ENCODE assay signal across 1 cellular context in genomic region chr19:46787040-46787330, GRCh38.
TF ChIP-seq lines count a peak whose summit lies in the region.

No MANE protein-coding gene starts in this region.

TF ChIP-seq in H1, 55 proteins besides CTCF, POLR2A, EP300 and RAD21:
- TF ChIP-seq POU5F1 (IDR thresholded peaks at IDR 0.05; ENCODE audit: low read depth, low read length) (no peak), TAF1 (IDR thresholded peaks at IDR 0.05; ENCODE audit: low read depth, low read length) (peak; percentile 43; the same call in 1 of the 2 replicates)
